Comparison of ENCODE assay signal across 1 cellular context in genomic region chr2:64186698-64187605, GRCh38.
TF ChIP-seq lines count a peak whose summit lies in the region.

No MANE protein-coding gene starts in this region.

TF ChIP-seq in GM23338, 12 proteins besides CTCF, POLR2A, EP300 and RAD21 (continued from another document):
- TF ChIP-seq ZNF462 (CRISPR knock-in tag; IDR thresholded peaks at IDR 0.05) (no peak), JUNB (IDR thresholded peaks at IDR 0.05; ENCODE audit: unreplicated experiment) (no peak), NANOG (IDR thresholded peaks at IDR 0.05; ENCODE audit: borderline replicate concordance) (no peak), EZH2 (IDR thresholded peaks at IDR 0.05; ENCODE audit: low read depth, unreplicated experiment) (no peak), EZH2phosphoT487 (IDR thresholded peaks at IDR 0.05; ENCODE audit: unreplicated experiment) (no peak), ETS1 (IDR thresholded peaks at IDR 0.05) (no peak), CREB1 (CRISPR knock-in tag; IDR thresholded peaks at IDR 0.05; ENCODE audit: low read depth) (no peak), REST (IDR thresholded peaks at IDR 0.05; ENCODE audit: unreplicated experiment) (no peak)
